20 cellular contexts compared by ENCODE assay signal in genomic region chr10:43162604-43163003, GRCh38.
"Had no signal": no experiment of that assay in that cellular context is flagged by ENCODE, and none has a peak within 500 bp of the region (broad histone marks: within the 10 kb centered on the region; RNA-seq: fewer than 3 reads in every experiment).

No MANE protein-coding gene starts in this region.

- H3K4me1 Mint-ChIP-seq: nephron progenitor cell had no signal

- H3K4me2 ChIP-seq: SK-N-SH had no signal

- H3K27me3 ChIP-seq: brain microvascular endothelial cell, colonic mucosa, spleen, testis, upper lobe of left lung had no signal

- H3K9me3 ChIP-seq: colonic mucosa, lower lobe of right lung, SK-N-SH, spleen, testis, upper lobe of left lung had no signal

- H3K27me3 Mint-ChIP-seq: activated B cell treated with CpG ODN at 0.5 μM for 24 hours; activated CD4-positive, alpha-beta T cell treated with anti-CD3 and anti-CD28 coated beads, Interleukin-2, amount 10 ng/mL, durations not matched to agents 7 days and 5 days; T-cell had no signal

- DNase-seq: activated B cell treated with CpG ODN at 0.5 μM for 24 hours; activated CD4-positive, alpha-beta T cell treated with anti-CD3 and anti-CD28 coated beads, Interleukin-2, amount 10 ng/mL, durations not matched to agents 7 days and 5 days; activated gamma-delta T cell; aorta; brain microvascular endothelial cell; central memory CD4-positive, alpha-beta T cell; colonic mucosa; erythroblast; hypothalamus; lower lobe of right lung; nephron progenitor cell; occipital lobe; posterior cingulate gyrus; SK-N-SH; spleen; stimulated activated CD8-positive, alpha-beta memory T cell treated with anti-CD3 and anti-CD28 coated beads, Interleukin-4, amount 100 ng/mL, for 48 hours; T-cell; T-helper 9 cell; testis; upper lobe of left lung had no signal

- H3K27ac ChIP-seq: brain microvascular endothelial cell, colonic mucosa, lower lobe of right lung, testis, upper lobe of left lung had no signal

- H3K4me3 ChIP-seq: colonic mucosa, lower lobe of right lung, spleen, testis, upper lobe of left lung had no signal

- H3K4me1 ChIP-seq: colonic mucosa had no signal

- ATAC-seq: lower lobe of right lung, T-cell had no signal

- H3K27ac Mint-ChIP-seq: activated B cell treated with CpG ODN at 0.5 μM for 24 hours; activated CD4-positive, alpha-beta T cell treated with anti-CD3 and anti-CD28 coated beads, Interleukin-2, amount 10 ng/mL, durations not matched to agents 7 days and 5 days; nephron progenitor cell; T-cell had no signal

- H3K9me3 Mint-ChIP-seq: activated B cell treated with CpG ODN at 0.5 μM for 24 hours; activated CD4-positive, alpha-beta T cell treated with anti-CD3 and anti-CD28 coated beads, Interleukin-2, amount 10 ng/mL, durations not matched to agents 7 days and 5 days; nephron progenitor cell; T-cell had no signal

- H3K36me3 ChIP-seq: colonic mucosa had no signal

- H3K9ac ChIP-seq: SK-N-SH had no signal

- H3K4me3 Mint-ChIP-seq: activated B cell treated with CpG ODN at 0.5 μM for 24 hours; activated CD4-positive, alpha-beta T cell treated with anti-CD3 and anti-CD28 coated beads, Interleukin-2, amount 10 ng/mL, durations not matched to agents 7 days and 5 days; nephron progenitor cell; T-cell had no signal
